Comparison of ENCODE assay signal across 10 cellular contexts in the genomic region with DNA sequence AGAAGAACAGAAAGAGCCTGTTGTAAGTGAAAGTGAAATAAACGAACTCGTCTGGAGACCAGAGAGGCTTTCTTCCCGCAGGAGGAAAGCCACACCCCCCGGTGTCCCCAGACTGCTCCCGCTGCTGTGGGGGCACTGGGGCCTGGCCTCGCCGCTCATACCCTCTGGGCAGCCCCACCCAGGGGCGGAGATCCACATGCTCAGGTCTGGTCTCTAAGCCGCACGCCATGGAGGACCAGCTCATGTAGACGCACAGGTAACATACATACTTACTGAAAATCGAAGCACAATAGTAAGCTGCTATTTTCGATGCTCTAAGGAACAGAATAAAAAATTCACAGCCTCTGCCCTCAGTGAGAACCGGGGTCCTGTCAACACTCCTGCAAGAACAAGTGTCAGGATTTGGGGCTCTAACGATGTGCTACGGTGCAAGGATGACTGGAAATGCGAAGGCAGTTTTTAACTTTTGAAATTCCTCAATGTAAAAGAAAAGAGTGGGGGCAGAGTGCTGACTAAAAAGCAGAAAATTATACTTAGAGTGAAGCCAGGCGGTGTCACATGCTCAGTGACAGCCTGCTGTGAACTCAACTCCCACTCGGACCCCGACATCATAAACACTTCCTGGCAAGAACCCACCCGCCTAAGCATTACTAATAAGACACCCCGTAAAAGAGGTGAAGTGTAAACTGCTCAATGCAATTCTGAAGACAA.
DNase-seq lines count a peak whose midpoint lies in the region; ATAC-seq, FAIRE-seq and TF ChIP-seq lines count a peak whose summit lies in the region.
"Had no signal": no experiment of that assay in that cellular context is flagged by ENCODE, and none has a peak within 500 bp of the region (broad histone marks: within the 10 kb centered on the region; RNA-seq: fewer than 3 reads in every experiment).

No MANE protein-coding gene starts in this region.

- H3K4me3 Mint-ChIP-seq in endodermal cell = no peak overlapping the region
- H3K4me3 Mint-ChIP-seq: dendritic cell treated with granulocyte-macrophage colony-stimulating factor and Interleukin-4, amounts not matched to agents 40 ng/mL and 50 ng/mL, for 4 days; nephron had no signal

- H2AFZ ChIP-seq in PC-3 (ENCODE audit: low read length) = no peak overlapping the region

- POLR2A ChIA-PET in PC-3 (lab: Charles Lee; ENCODE audit: unreplicated experiment) = no interaction called here

- TF ChIP-seq CTCF in endodermal cell (conservative IDR thresholded peaks at IDR 0.05) (no peak), PC-3 (conservative IDR thresholded peaks at IDR 0.05; ENCODE audit: low read depth, low read length) (no peak)

- H3K4me1 ChIP-seq in endodermal cell (ENCODE audit: control insufficient read depth, insufficient read depth, low read length) (no peaks in the 10 kb centered on the region), PC-3 (ENCODE audit: insufficient read depth, low read length) (no peaks in the 10 kb centered on the region)

- H3K36me3 ChIP-seq in endodermal cell (ENCODE audit: control insufficient read depth, insufficient read depth, low read length) = peaks cover 7% of the 10 kb centered on the region
- H3K36me3 ChIP-seq in PC-3 (ENCODE audit: low read depth, low read length) = no peaks in the 10 kb centered on the region; the same call in 1 of the 2 replicates

- ATAC-seq in PC-3 = no peak

- TF ChIP-seq POLR2A in GM12891 (IDR thresholded peaks at IDR 0.05; ENCODE audit: low read depth, low read length) = no peak

- intact Hi-C loops in PC-3 (cut with micrococcal nuclease) = no loop called here
- intact Hi-C loops in posterior vena cava (cut with DNase I) = no loop called here

- H3K4me1 Mint-ChIP-seq in endodermal cell = no peaks in the 10 kb centered on the region

- FAIRE-seq in GM12891 (lab: Jason Lieb, UNC) = peak; percentile 90

- H3K79me2 ChIP-seq in PC-3 (ENCODE audit: low read length) = no peaks in the 10 kb centered on the region

- H3F3A ChIP-seq in PC-3 (ENCODE audit: low read length, unreplicated experiment) = no peaks in the 10 kb centered on the region

- no peak overlapping the region for H3K27ac Mint-ChIP-seq in endodermal cell
- H3K27ac Mint-ChIP-seq: dendritic cell treated with granulocyte-macrophage colony-stimulating factor and Interleukin-4, amounts not matched to agents 40 ng/mL and 50 ng/mL, for 4 days; nephron had no signal

- no peaks in the 10 kb centered on the region for H3K9me3 Mint-ChIP-seq in endodermal cell
- H3K9me3 Mint-ChIP-seq: dendritic cell treated with granulocyte-macrophage colony-stimulating factor and Interleukin-4, amounts not matched to agents 40 ng/mL and 50 ng/mL, for 4 days; nephron had no signal

- no peaks in the 10 kb centered on the region for H3K9me3 ChIP-seq in endodermal cell (ENCODE audit: control insufficient read depth, low read length)
- no peaks in the 10 kb centered on the region for H3K9me3 ChIP-seq in PC-3 (ENCODE audit: low read length)

- H3K9ac ChIP-seq in endodermal cell (ENCODE audit: extremely low read depth, low read length, poor library complexity, severe bottlenecking) = no peak overlapping the region
- H3K9ac ChIP-seq in PC-3 (ENCODE audit: low read length) = no peak overlapping the region

- no TSS peak for BruUV-seq in PC-3 (replicated peaks; lab: Mats Ljungman, UMichigan)

- no peaks in the 10 kb centered on the region for H3K27me3 Mint-ChIP-seq in endodermal cell (ENCODE audit: insufficient read depth)
- H3K27me3 Mint-ChIP-seq: dendritic cell treated with granulocyte-macrophage colony-stimulating factor and Interleukin-4, amounts not matched to agents 40 ng/mL and 50 ng/mL, for 4 days had no signal

- H3K4me2 ChIP-seq in PC-3 (ENCODE audit: low read length) = no peak overlapping the region

- 84 to 91% methylated on average over 11 to 22 of the region's 22 CpGs for WGBS in endodermal cell (ENCODE audit: insufficient coverage in 1 of 2, insufficient read length in 1 of 2), 2 experiments

- H3K36me3 Mint-ChIP-seq in endodermal cell (ENCODE audit: low read depth) = peaks cover 11% of the 10 kb centered on the region

- CTCF ChIA-PET in PC-3 (lab: Charles Lee) = no interaction called here

- no peak overlapping the region for H3K4me3 ChIP-seq in endodermal cell (ENCODE audit: low read length)
- H3K4me3 ChIP-seq in PC-3 (ENCODE audit: low read length) = no peak overlapping the region

- no peaks in the 10 kb centered on the region for H4K20me1 ChIP-seq in PC-3 (ENCODE audit: low read length)

- H3K27ac ChIP-seq in endodermal cell (ENCODE audit: low read depth, low read length) (no peak overlapping the region), PC-3 (ENCODE audit: low read length) (no peak overlapping the region)

- no peaks in the 10 kb centered on the region for H3K9me2 ChIP-seq in PC-3 (replicated peaks; ENCODE audit: low read length)

- no peak for DNase-seq in GM12891 (ENCODE audit: insufficient read length, low spot score)
- DNase-seq in RPMI8226 = peak; percentile 17
- peak; percentile 82 for DNase-seq in activated naive CD4-positive, alpha-beta T cell treated with Interleukin-2 at 50 U/mL for 16 hours
- DNase-seq in stimulated activated CD4-positive, alpha-beta T cell treated with anti-CD3 and anti-CD28 coated beads, Interleukin-2, amount 100 ng/mL, for 4 hours (ENCODE audit: low read depth) = peak; percentile 73
- no peak for DNase-seq in endodermal cell
- DNase-seq in PC-3 = no peak
- no peak for DNase-seq in posterior vena cava (ENCODE audit: low spot score)
- no peak for DNase-seq in NCI-H128 (lab: John Stamatoyannopoulos, UW; ENCODE audit: unreplicated experiment)

- no peaks in the 10 kb centered on the region for H3K27me3 ChIP-seq in endodermal cell (ENCODE audit: control insufficient read depth, insufficient read depth, low read length, poor library complexity, severe bottlenecking)
- no peaks in the 10 kb centered on the region for H3K27me3 ChIP-seq in PC-3 (ENCODE audit: low read length)

TF ChIP-seq in GM12891, 5 proteins besides CTCF, POLR2A, EP300 and RAD21:
- TF ChIP-seq POLR2AphosphoS5 (IDR thresholded peaks at IDR 0.05; ENCODE audit: low read depth, low read length) = no peak
- TF ChIP-seq TAF1 (IDR thresholded peaks at IDR 0.05; ENCODE audit: low read depth, low read length) = no peak
- no peak for TF ChIP-seq PAX5 (IDR thresholded peaks at IDR 0.05; ENCODE audit: insufficient read depth, low read length, severe bottlenecking)
- no peak for TF ChIP-seq POU2F2 (IDR thresholded peaks at IDR 0.05; ENCODE audit: low read depth, low read length)
- no peak for TF ChIP-seq SPI1 (IDR thresholded peaks at IDR 0.05; ENCODE audit: low read depth, low read length)

Comparison
In these comparisons a context has a peak if more than half of its experiments do, and no peak if none do; other contexts are left out.
1. DNase-seq: peak in RPMI8226 (single experiment), activated naive CD4-positive, alpha-beta T cell treated with Interleukin-2 at 50 U/mL for 16 hours (single experiment) and stimulated activated CD4-positive, alpha-beta T cell treated with anti-CD3 and anti-CD28 coated beads, Interleukin-2, amount 100 ng/mL, for 4 hours (single experiment); none in GM12891 (single experiment), endodermal cell (single experiment), PC-3 (single experiment), posterior vena cava (single experiment) and NCI-H128 (single experiment).